8 cellular contexts compared by ENCODE assay signal in the genomic region with DNA sequence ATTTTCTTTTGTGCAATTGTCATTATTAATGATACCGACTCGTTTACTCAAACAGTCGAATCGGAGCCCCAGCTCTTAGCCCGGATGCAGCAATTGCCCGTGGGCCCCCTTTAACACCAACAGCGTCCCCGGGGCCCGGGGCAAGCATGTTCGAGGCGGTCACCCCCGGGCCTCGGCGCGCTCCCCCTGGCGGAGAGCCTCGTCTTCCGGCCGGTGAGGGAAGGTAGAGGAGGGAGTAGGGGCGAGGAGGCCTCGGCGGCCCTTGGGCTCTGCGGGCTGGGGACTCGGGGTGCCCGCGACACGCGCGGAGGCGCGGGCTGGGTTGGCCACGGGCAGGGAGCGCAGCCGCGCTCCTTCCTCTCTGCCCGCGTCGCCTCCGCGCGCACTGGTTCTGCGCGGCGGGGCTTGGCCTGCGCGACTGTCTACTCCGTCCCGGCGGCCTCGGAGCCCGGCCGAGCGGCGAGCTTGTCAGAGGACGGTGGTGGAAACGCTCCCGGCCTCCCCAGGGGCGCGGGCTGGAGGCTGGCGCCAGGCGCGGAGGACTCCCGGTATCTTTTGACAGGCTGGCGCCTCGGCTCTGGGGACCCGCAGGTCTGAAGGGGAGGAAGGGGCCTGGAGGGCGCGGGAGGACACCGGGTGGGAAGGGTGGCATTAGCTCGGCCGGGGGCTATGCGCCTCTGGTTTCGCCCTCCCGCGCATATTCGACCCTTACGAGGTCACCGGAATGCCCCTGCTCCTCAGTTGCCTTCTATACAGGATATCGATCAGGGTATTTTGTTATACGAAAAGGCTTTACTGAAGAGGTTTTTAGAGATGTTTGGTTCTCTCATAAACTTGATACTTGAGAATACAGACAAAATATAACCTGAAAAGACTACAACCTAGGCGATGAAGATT. TPM values are rescaled to one million over a fixed set of nuclear protein-coding genes. Genes with fewer than 3 reads are reported as not detected.
DNase-seq lines count a peak whose midpoint lies in the region; ATAC-seq and TF ChIP-seq lines count a peak whose summit lies in the region.

No MANE protein-coding gene starts in this region.

- peak overlapping the region; percentile 92 for H3K4me3 Mint-ChIP-seq in activated CD8-positive, alpha-beta T cell treated with anti-CD3 and anti-CD28 coated beads for 36 hours
- H3K4me3 Mint-ChIP-seq in memory B cell: peak overlapping the region; percentile 87

- H3K36me3 Mint-ChIP-seq in activated CD8-positive, alpha-beta T cell treated with anti-CD3 and anti-CD28 coated beads for 36 hours (ENCODE audit: low read depth): peaks cover 13% of the 10 kb centered on the region
- H3K36me3 Mint-ChIP-seq in memory B cell: no peaks in the 10 kb centered on the region

- peak; percentile 73 for DNase-seq in Ammon's horn (ENCODE audit: low spot score)
- peak; percentile 66 for DNase-seq in NCI-H526 treated with DMSO at 0.1 percent for 48 hours (lab: John Stamatoyannopoulos, UW)
- DNase-seq in activated CD8-positive, alpha-beta T cell treated with anti-CD3 and anti-CD28 coated beads for 36 hours: peak; percentile 90
- DNase-seq in effector CD4-positive, alpha-beta T cell: peak; percentile 75
- peak; percentile 72 to 80 for DNase-seq in memory B cell (ENCODE audit: low spot score in 2 of 2)
- DNase-seq in stimulated activated CD8-positive, alpha-beta memory T cell treated with anti-CD3 and anti-CD28 coated beads, Interleukin-12 subunit alpha, Interleukin-12 subunit beta, amount 100 ng/mL, for 24 hours (ENCODE audit: extremely low read depth): peak; percentile 65

- CTCF ChIA-PET in activated CD8-positive, alpha-beta T cell treated with anti-CD3 and anti-CD28 coated beads for 36 hours (lab: Charles Lee): interaction anchor here (0.6 to 2.1 kb wide), 23 partner anchors 8 to 220 kb away, joined by 3 to 14 read pairs (median 4); a partner anchor contains a TSS

- H3K27ac Mint-ChIP-seq in activated CD8-positive, alpha-beta T cell treated with anti-CD3 and anti-CD28 coated beads for 36 hours: peak overlapping the region; percentile 81
- no peak overlapping the region for H3K27ac Mint-ChIP-seq in memory B cell

- H3K9me3 Mint-ChIP-seq in activated CD8-positive, alpha-beta T cell treated with anti-CD3 and anti-CD28 coated beads for 36 hours: no peaks in the 10 kb centered on the region
- no peaks in the 10 kb centered on the region for H3K9me3 Mint-ChIP-seq in memory B cell

- intact Hi-C loops in activated CD8-positive, alpha-beta T cell treated with anti-CD3 and anti-CD28 coated beads for 36 hours (cut with micrococcal nuclease): loop anchor here (5.0 kb wide), 3 partner anchors 33 to 203 kb away; a partner anchor contains a TSS

- POLR2A ChIA-PET in activated CD8-positive, alpha-beta T cell treated with anti-CD3 and anti-CD28 coated beads for 36 hours (lab: Charles Lee): interaction anchor here (1.0 to 2.5 kb wide), 10 partner anchors 11 to 211 kb away, joined by 3 to 20 read pairs (median 4); a partner anchor contains a TSS

- peak; percentile 83 for TF ChIP-seq CTCF in activated CD8-positive, alpha-beta T cell treated with anti-CD3 and anti-CD28 coated beads for 36 hours (IDR thresholded peaks at IDR 0.05)

- ATAC-seq in GM19023 (IDR thresholded peaks at IDR 0.05; ENCODE audit: unreplicated experiment): peak; percentile 83
- ATAC-seq in HG03175 (IDR thresholded peaks at IDR 0.05; ENCODE audit: unreplicated experiment): peak; percentile 76
- peak; percentile 81 for ATAC-seq in activated CD8-positive, alpha-beta T cell treated with anti-CD3 and anti-CD28 coated beads for 36 hours
- peak; percentile 84 for ATAC-seq in memory B cell (ENCODE audit: low read depth)

- H3K27me3 Mint-ChIP-seq in activated CD8-positive, alpha-beta T cell treated with anti-CD3 and anti-CD28 coated beads for 36 hours: peaks cover 8% of the 10 kb centered on the region
- peaks cover 1% of the 10 kb centered on the region for H3K27me3 Mint-ChIP-seq in memory B cell

- H3K4me1 Mint-ChIP-seq in activated CD8-positive, alpha-beta T cell treated with anti-CD3 and anti-CD28 coated beads for 36 hours (ENCODE audit: low read depth): peaks cover 23% of the 10 kb centered on the region
- peaks cover 9% of the 10 kb centered on the region for H3K4me1 Mint-ChIP-seq in memory B cell

RNA-seq across cellular contexts. Expression of a gene that starts 1.5 kb away (rescaled TPM):
- 10 to 100 TPM; 17.3 to 18.4 TPM for total RNA-seq in activated CD8-positive, alpha-beta T cell treated with anti-CD3 and anti-CD28 coated beads for 36 hours

RNA-seq across cellular contexts. Expression of a gene that starts 1.6 kb away (rescaled TPM):
- 1 to 10 TPM; 3.4 to 4.2 TPM for total RNA-seq in activated CD8-positive, alpha-beta T cell treated with anti-CD3 and anti-CD28 coated beads for 36 hours

RNA-seq across cellular contexts. Expression of a gene that starts 26.8 kb away (rescaled TPM):
- 10 to 100 TPM; 30.5 to 32.8 TPM for total RNA-seq in activated CD8-positive, alpha-beta T cell treated with anti-CD3 and anti-CD28 coated beads for 36 hours

RNA-seq across cellular contexts. Expression of a gene that starts 45.4 kb away (rescaled TPM):
- 10 to 100 TPM; 59.4 to 66.5 TPM for total RNA-seq in activated CD8-positive, alpha-beta T cell treated with anti-CD3 and anti-CD28 coated beads for 36 hours

Comparison
In these comparisons a context has a peak if more than half of its experiments do, and no peak if none do; other contexts are left out.
1. Peak in every context shown above with its lines: DNase-seq and ATAC-seq.